In genomic region chr4:30842142-30842541, GRCh38 we compare ENCODE assay signal across 28 cellular contexts.
A peak's percentile ranks its signal among the peaks of the same experiment; 100 is the strongest.
DNase-seq lines count a peak whose midpoint lies in the region; ATAC-seq, FAIRE-seq and TF ChIP-seq lines count a peak whose summit lies in the region.
"Had no signal": no experiment of that assay in that cellular context is flagged by ENCODE, and none has a peak within 500 bp of the region (broad histone marks: within the 10 kb centered on the region; RNA-seq: fewer than 3 reads in every experiment).

No MANE protein-coding gene starts in this region.

- H3K4ac ChIP-seq in H1 (replicated peaks; ENCODE audit: insufficient read length, low read depth, low read length), result no peak overlapping the region

- no peak overlapping the region for H4K91ac ChIP-seq in H1 (replicated peaks; ENCODE audit: insufficient read length, low read length)

- H3K9me3 Mint-ChIP-seq in CD8-positive, alpha-beta memory T cell, result peaks cover 0 to 18% (median 2%) of the 10 kb centered on the region in 5 donors

- no peak for TF ChIP-seq POLR2A in A549 (IDR thresholded peaks at IDR 0.05; ENCODE audit: low read length)
- TF ChIP-seq POLR2A in HCT116 (IDR thresholded peaks at IDR 0.05; ENCODE audit: borderline replicate concordance, extremely low read depth, insufficient read depth, insufficient read length), result no peak
- TF ChIP-seq POLR2A in H1 (IDR thresholded peaks at IDR 0.05; ENCODE audit: control extremely low read depth in 1 of 2, low read depth in 2 of 2, low read length in 2 of 2), result no peak

- no peak overlapping the region for H3K23ac ChIP-seq in H1 (ENCODE audit: insufficient read length)

- WGBS in A549 (ENCODE audit: missing lambda C conversion rate), result 14% methylated on average over 1 of the region's 1 CpG
- WGBS in H1 (ENCODE audit: extremely low coverage in 1 of 2, insufficient coverage in 1 of 2, insufficient read length in 1 of 2, insufficient replicate concordance in 2 of 2, low coverage in 1 of 2, low lambda C conversion rate in 2 of 2, missing lambda C conversion rate in 1 of 2), 2 experiments, result 100% methylated on average over 1 of the region's 1 CpG; no CpG with 5 or more reads in 1 of the 2 experiments

- no peak overlapping the region for H2AK5ac ChIP-seq in H1 (ENCODE audit: low read depth, low read length)

- intact Hi-C loops in HCT116 (cut with micrococcal nuclease) (no loop called here), Panc1 (cut with micrococcal nuclease; ENCODE audit: unreplicated experiment) (no loop called here)

- BruUV-seq in HCT116 (replicated peaks; lab: Mats Ljungman, UMichigan), result no TSS peak
- no TSS peak for BruUV-seq in Panc1 (replicated peaks; lab: Mats Ljungman, UMichigan)

- no peaks in the 10 kb centered on the region for H3K79me1 ChIP-seq in H1 (ENCODE audit: low read depth, low read length)

- no peak overlapping the region for H2BK20ac ChIP-seq in H1 (ENCODE audit: low read length)

- H3K9ac ChIP-seq in HCT116 (ENCODE audit: low read length) (peak overlapping the region; percentile 63), H1 (replicated peaks in 1 of 4; ENCODE audit: extremely low read depth in 1 of 4, low read depth in 3 of 4, low read length in 3 of 4) (no peak overlapping the region)
- H3K9ac ChIP-seq: BLaER1 treated with 17β-estradiol and CSF1 and Interleukin-3, amounts not matched to agents 10 nM and 100 nM had no signal

- no peak overlapping the region for H3K18ac ChIP-seq in H1 (ENCODE audit: extremely low read depth, low read length)

- POLR2A ChIA-PET in A549 (lab: Yijun Ruan, JAX), result no interaction called here
- POLR2A ChIA-PET in HCT116 (lab: Charles Lee), result interaction anchor here (1.0 to 3.6 kb wide), 3 partner anchors 14 to 88 kb away, joined by 3 to 14 read pairs (median 9); no protein-coding TSS in a partner anchor
- POLR2A ChIA-PET in Panc1 (lab: Charles Lee), result no interaction called here
- POLR2A ChIA-PET in H1 (lab: Charles Lee; ENCODE audit: partially characterized antibody), result no interaction called here
- POLR2A ChIA-PET in CD8-positive, alpha-beta memory T cell (lab: Charles Lee), result no interaction called here

- CTCF ChIA-PET in A549 (lab: Yijun Ruan, JAX), result no interaction called here
- CTCF ChIA-PET in HCT116 (lab: Charles Lee), result no interaction called here
- CTCF ChIA-PET in Panc1 (lab: Charles Lee), result no interaction called here
- CTCF ChIA-PET in H1 (lab: Charles Lee; ENCODE audit: partially characterized antibody), result no interaction called here
- CTCF ChIA-PET in CD8-positive, alpha-beta memory T cell (lab: Charles Lee), result no interaction called here

- H2AFZ ChIP-seq in HCT116 (ENCODE audit: low read depth, low read length, poor library complexity, severe bottlenecking) (no peak overlapping the region), H1 (ENCODE audit: low read length) (no peak overlapping the region)

- H3K27ac ChIP-seq in A549, result no peak overlapping the region
- peak overlapping the region; percentile 100 for H3K27ac ChIP-seq in HCT116 (ENCODE audit: low read depth, low read length)
- H3K27ac ChIP-seq in Panc1 (ENCODE audit: low read length), result peak overlapping the region; percentile 39; the same call in 1 of the 2 replicates
- H3K27ac ChIP-seq in H1 (ENCODE audit: low read depth, low read length), result no peak overlapping the region
- H3K27ac ChIP-seq in CD8-positive, alpha-beta memory T cell (ENCODE audit: low read depth, low read length), result no peak overlapping the region
- no peak overlapping the region for H3K27ac ChIP-seq in right atrium auricular region
- H3K27ac ChIP-seq: BLaER1 treated with 17β-estradiol and CSF1 and Interleukin-3, amounts not matched to agents 10 nM and 100 nM; C4-2B had no signal

- RAD21 ChIA-PET in HCT116 (lab: Charles Lee; ENCODE audit: low non-redundant PET in 1 of 2, low total read pairs in 2 of 2, uncharacterized antibody in 2 of 2, unreplicated experiment in 2 of 2), result no interaction called here

- H3K36me3 ChIP-seq in HCT116 (ENCODE audit: control insufficient read depth in 1 of 2, insufficient read depth in 2 of 2, low read length in 2 of 2) (peaks cover 0 to 13% of the 10 kb centered on the region in 2 experiments; a peak in 2 of 4 replicates), Panc1 (ENCODE audit: control insufficient read depth, insufficient read depth, low read length) (no peaks in the 10 kb centered on the region), H1 (ENCODE audit: control insufficient read depth in 2 of 4, insufficient read depth in 4 of 4, low read length in 3 of 4) (no peaks in the 10 kb centered on the region), right atrium auricular region (no peaks in the 10 kb centered on the region)
- H3K36me3 ChIP-seq in CD8-positive, alpha-beta memory T cell (ENCODE audit: insufficient read depth, low read length), result no peaks in the 10 kb centered on the region
- H3K36me3 ChIP-seq: BLaER1 treated with 17β-estradiol and CSF1 and Interleukin-3, amounts not matched to agents 10 nM and 100 nM had no signal

- H3K9me3 ChIP-seq in A549 (no peaks in the 10 kb centered on the region), HCT116 (ENCODE audit: control insufficient read depth in 1 of 2, insufficient read depth in 1 of 2, low read depth in 1 of 2, low read length in 2 of 2) (no peaks in the 10 kb centered on the region), Panc1 (ENCODE audit: control insufficient read depth, insufficient read depth, low read depth, low read length) (no peaks in the 10 kb centered on the region), H1 (ENCODE audit: insufficient read depth in 2 of 2, low read depth in 1 of 2, low read length in 1 of 2) (no peaks in the 10 kb centered on the region), right atrium auricular region (no peaks in the 10 kb centered on the region)
- H3K9me3 ChIP-seq in CD8-positive, alpha-beta memory T cell (ENCODE audit: low read length), result no peaks in the 10 kb centered on the region
- H3K9me3 ChIP-seq: BLaER1 treated with 17β-estradiol and CSF1 and Interleukin-3, amounts not matched to agents 10 nM and 100 nM had no signal

- H2BK120ac ChIP-seq in H1 (replicated peaks; ENCODE audit: low read depth, low read length), result no peak overlapping the region

- H3K4me1 ChIP-seq in A549 (no peaks in the 10 kb centered on the region), HCT116 (ENCODE audit: control insufficient read depth in 1 of 2, insufficient read depth in 2 of 2, low read length in 2 of 2) (peaks cover 82 to 99% of the 10 kb centered on the region in 2 experiments), Panc1 (ENCODE audit: control insufficient read depth, insufficient read depth, low read length) (peaks cover 19% of the 10 kb centered on the region; the same call in 1 of the 2 replicates), H1 (replicated peaks in 1 of 4; ENCODE audit: control insufficient read depth in 3 of 4, insufficient read depth in 4 of 4, low read length in 3 of 4) (peaks cover 0 to 10% (median 5%) of the 10 kb centered on the region in 4 experiments; a peak in 4 of 7 replicates), right atrium auricular region (peaks cover 0 to 3% of the 10 kb centered on the region in 2 donors)
- no peaks in the 10 kb centered on the region for H3K4me1 ChIP-seq in CD8-positive, alpha-beta memory T cell (ENCODE audit: insufficient read depth, low read length)

- TF ChIP-seq EP300 in A549 (IDR thresholded peaks at IDR 0.05) (no peak), H1 (IDR thresholded peaks at IDR 0.05; ENCODE audit: borderline replicate concordance in 1 of 2, low read depth in 2 of 2, low read length in 2 of 2) (no peak)

- TF ChIP-seq RAD21 in A549 (conservative IDR thresholded peaks at IDR 0.05 in 1 of 2, IDR thresholded peaks at IDR 0.05 in 1 of 2), result no peak
- no peak for TF ChIP-seq RAD21 in HCT116 (IDR thresholded peaks at IDR 0.05; ENCODE audit: low read depth)
- TF ChIP-seq RAD21 in H1 (IDR thresholded peaks at IDR 0.05 in 1 of 2, conservative IDR thresholded peaks at IDR 0.05 in 1 of 2; ENCODE audit: low read depth in 2 of 2, low read length in 2 of 2), result no peak

- H3K4me3 ChIP-seq in A549 (no peak overlapping the region), HCT116 (replicated peaks in 1 of 2; ENCODE audit: low read depth in 1 of 2, low read length in 2 of 2) (no peak overlapping the region), Panc1 (ENCODE audit: low read depth in 2 of 2, low read length in 2 of 2) (no peak overlapping the region), H1 (ENCODE audit: extremely low read depth in 1 of 4, insufficient read depth in 2 of 4, low read depth in 3 of 4, low read length in 4 of 4) (no peak overlapping the region), right atrium auricular region (no peak overlapping the region)
- no peak overlapping the region for H3K4me3 ChIP-seq in CD8-positive, alpha-beta memory T cell (ENCODE audit: low read length)
- H3K4me3 ChIP-seq: BLaER1 treated with 17β-estradiol and CSF1 and Interleukin-3, amounts not matched to agents 10 nM and 100 nM; GM12878 had no signal

- H3K4me3 Mint-ChIP-seq in CD8-positive, alpha-beta memory T cell, result no peak overlapping the region
- H3K4me3 Mint-ChIP-seq: B cell; CD4-positive, alpha-beta T cell; CD8-positive, alpha-beta T cell had no signal

- H4K5ac ChIP-seq in H1 (ENCODE audit: insufficient read length, low read depth, low read length), result no peak overlapping the region

- H3K23me2 ChIP-seq in H1 (ENCODE audit: low read depth, low read length), result no peaks in the 10 kb centered on the region; the same call in 1 of the 2 replicates

- no peak overlapping the region for H3K14ac ChIP-seq in H1 (ENCODE audit: insufficient read length)

- H3K4me2 ChIP-seq in A549 (no peak overlapping the region), HCT116 (ENCODE audit: low read length) (peak overlapping the region; percentile 67; the same call in 1 of the 2 replicates), H1 (ENCODE audit: insufficient read depth in 1 of 2, low read depth in 2 of 2, low read length in 2 of 2) (no peak overlapping the region)
- H3K4me2 ChIP-seq: BLaER1 treated with 17β-estradiol and CSF1 and Interleukin-3, amounts not matched to agents 10 nM and 100 nM had no signal

- no peaks in the 10 kb centered on the region for H3K9me2 ChIP-seq in HCT116 (ENCODE audit: insufficient read depth)

- H3K56ac ChIP-seq in H1 (replicated peaks; ENCODE audit: insufficient read length, low read depth, low read length), result peak overlapping the region; percentile 80

- no peaks in the 10 kb centered on the region for H3K27me3 Mint-ChIP-seq in CD8-positive, alpha-beta memory T cell
- H3K27me3 Mint-ChIP-seq: B cell; CD4-positive, alpha-beta T cell had no signal

- no peak overlapping the region for H2BK12ac ChIP-seq in H1 (ENCODE audit: low read depth, low read length)

- H3K79me2 ChIP-seq in HCT116 (ENCODE audit: insufficient read depth, low read length) (peaks cover 98% of the 10 kb centered on the region), H1 (ENCODE audit: control insufficient read depth in 1 of 2, insufficient read depth in 2 of 2, low read length in 2 of 2) (no peaks in the 10 kb centered on the region)

- H3K36me3 Mint-ChIP-seq in CD8-positive, alpha-beta memory T cell, result no peaks in the 10 kb centered on the region
- H3K36me3 Mint-ChIP-seq: CD8-positive, alpha-beta T cell had no signal

- FAIRE-seq in A549 (lab: Jason Lieb, UNC), result no peak
- no peak for FAIRE-seq in H1 (lab: Jason Lieb, UNC)
- FAIRE-seq: A204.1, GM12878, GM12892, GM18507, GM19239 had no signal

- TF ChIP-seq CTCF in A549 (IDR thresholded peaks at IDR 0.05) (no peak), HCT116 (IDR thresholded peaks at IDR 0.05 in 2 of 3, conservative IDR thresholded peaks at IDR 0.05 in 1 of 3; ENCODE audit: borderline replicate concordance in 1 of 3, insufficient read depth in 1 of 3, low read depth in 2 of 3, low read length in 2 of 3) (no peak), Panc1 (IDR thresholded peaks at IDR 0.05) (no peak), H1 (IDR thresholded peaks at IDR 0.05; ENCODE audit: control extremely low read depth in 1 of 3, insufficient read depth in 1 of 3, low read depth in 1 of 3, low read length in 3 of 3) (no peak), right atrium auricular region (IDR thresholded peaks at IDR 0.05) (no peak)

- H2BK5ac ChIP-seq in H1 (ENCODE audit: low read depth, low read length), result no peak overlapping the region

- DNase-seq in A549 (ENCODE audit: low read depth in 1 of 2, low spot score in 1 of 2), result no peak
- DNase-seq in HCT116 (ENCODE audit: low read depth, low spot score), result no peak
- DNase-seq in Panc1 (ENCODE audit: low read depth, low spot score), result no peak
- DNase-seq in H1 (ENCODE audit: low read depth in 1 of 2, low spot score in 2 of 2), result no peak
- DNase-seq in midbrain (lab: John Stamatoyannopoulos, UW), result no peak
- DNase-seq in CD8-positive, alpha-beta memory T cell, result no peak
- DNase-seq in right atrium auricular region (ENCODE audit: low spot score), result no peak
- DNase-seq: 8988T; AML-193; CD4-positive, alpha-beta T cell; CD8-positive, alpha-beta T cell; COR-L47; DMS 273 treated with DMSO at 0.1 percent for 48 hours; DMS153; DMS53; DMS79; DND-41; EL; GDM1 had no signal

- in situ Hi-C loops in Panc1 (cut with HindIII; ENCODE audit: low pct_unique_long_range_greater_than_20kb, low sequenced_read_pairs), result no loop called here

- no peaks in the 10 kb centered on the region for H4K20me1 ChIP-seq in HCT116 (ENCODE audit: insufficient read depth)
- no peaks in the 10 kb centered on the region for H4K20me1 ChIP-seq in H1 (replicated peaks in 1 of 2; ENCODE audit: control insufficient read depth in 1 of 2, insufficient read depth in 2 of 2, low read length in 2 of 2)
- H4K20me1 ChIP-seq: BLaER1 treated with 17β-estradiol and CSF1 and Interleukin-3, amounts not matched to agents 10 nM and 100 nM had no signal

- no peak overlapping the region for H2BK15ac ChIP-seq in H1 (ENCODE audit: low read length)

- ATAC-seq in A549 (no peak), HCT116 (no peak), Panc1 (no peak), GM18907 (IDR thresholded peaks at IDR 0.05; ENCODE audit: unreplicated experiment) (no peak)
- ATAC-seq: CD8-positive, alpha-beta T cell; GM12878 had no signal

- no peaks in the 10 kb centered on the region for H3K4me1 Mint-ChIP-seq in CD8-positive, alpha-beta memory T cell
- H3K4me1 Mint-ChIP-seq: B cell had no signal

- no peak overlapping the region for H3K27ac Mint-ChIP-seq in CD8-positive, alpha-beta memory T cell
- H3K27ac Mint-ChIP-seq: B cell; CD4-positive, alpha-beta T cell; CD8-positive, alpha-beta T cell had no signal

- no peaks in the 10 kb centered on the region for H3K27me3 ChIP-seq in HCT116 (ENCODE audit: insufficient read depth, low read length)
- H3K27me3 ChIP-seq in Panc1 (ENCODE audit: control insufficient read depth, insufficient read depth, low read length), result no peaks in the 10 kb centered on the region
- no peaks in the 10 kb centered on the region for H3K27me3 ChIP-seq in H1 (replicated peaks in 1 of 4; ENCODE audit: control insufficient read depth in 3 of 4, extremely low read depth in 1 of 4, insufficient read depth in 3 of 4, low read length in 3 of 4)
- H3K27me3 ChIP-seq in CD8-positive, alpha-beta memory T cell (ENCODE audit: insufficient read depth, low read length, poor library complexity, severe bottlenecking), result no peaks in the 10 kb centered on the region
- H3K27me3 ChIP-seq in right atrium auricular region, result no peaks in the 10 kb centered on the region
- H3K27me3 ChIP-seq: BLaER1 treated with 17β-estradiol and CSF1 and Interleukin-3, amounts not matched to agents 10 nM and 100 nM had no signal

- no peak overlapping the region for H4K8ac ChIP-seq in H1 (ENCODE audit: extremely low read depth, insufficient read depth, low read length)

Comparison
In these comparisons a context has a peak if more than half of its experiments do, and no peak if none do; other contexts are left out.
1. H3K27ac ChIP-seq: peak in HCT116 (single experiment) and Panc1 (single experiment); none in A549 (0 of 2), H1 (single experiment), CD8-positive, alpha-beta memory T cell (single experiment) and right atrium auricular region (0 of 2).
2. Of the 18 proteins assayed by ChIP-seq in both H1 and A549: peak only in H1: none; only in A549: none; in both: MAFK; in neither: 17.